9 cellular contexts compared by ENCODE assay signal in the genomic region with DNA sequence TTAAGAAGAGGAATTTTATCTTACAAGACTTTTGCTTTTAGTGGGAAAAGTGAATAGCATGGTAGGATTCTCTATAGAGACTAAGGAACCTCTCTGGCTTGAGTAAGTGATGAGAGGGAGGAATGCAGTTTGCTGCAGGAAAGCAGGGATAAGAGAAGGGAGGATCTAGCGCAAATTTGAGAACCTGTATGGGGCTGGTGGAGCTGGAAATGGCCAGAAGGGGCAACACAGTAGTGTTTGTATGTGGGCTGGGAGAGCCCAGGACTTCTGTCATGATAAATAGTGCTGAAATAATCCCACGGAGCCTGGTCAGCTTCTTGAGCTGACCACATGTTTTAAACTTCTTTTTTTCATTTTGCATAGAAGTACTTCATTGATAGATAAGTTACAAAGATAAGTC. TPM values are rescaled to one million over a fixed set of nuclear protein-coding genes. Genes with fewer than 3 reads are reported as not detected.
DNase-seq lines count a peak whose midpoint lies in the region; ATAC-seq and TF ChIP-seq lines count a peak whose summit lies in the region.
"Had no signal": no experiment of that assay in that cellular context is flagged by ENCODE, and none has a peak within 500 bp of the region (broad histone marks: within the 10 kb centered on the region; RNA-seq: fewer than 3 reads in every experiment).

No MANE protein-coding gene starts in this region.

- no peaks in the 10 kb centered on the region for H3K9me3 Mint-ChIP-seq in MCF 10A (ENCODE audit: unreplicated experiment)
- no peaks in the 10 kb centered on the region for H3K9me3 Mint-ChIP-seq in activated T-helper 17 cell treated with anti-CD3 and anti-CD28 coated beads, Interleukin-2, amount 50 U/mL, for 72 hours

- no peak for TF ChIP-seq CTCF in MCF 10A (IDR thresholded peaks at IDR 0.05; ENCODE audit: unreplicated experiment)
- TF ChIP-seq CTCF in breast epithelium (IDR thresholded peaks at IDR 0.05) = no peak

- H3K4me1 Mint-ChIP-seq in MCF 10A (ENCODE audit: insufficient read depth, unreplicated experiment) = peaks cover 10% of the 10 kb centered on the region
- no peaks in the 10 kb centered on the region for H3K4me1 Mint-ChIP-seq in activated T-helper 17 cell treated with anti-CD3 and anti-CD28 coated beads, Interleukin-2, amount 50 U/mL, for 72 hours

- intact Hi-C loops in MCF 10A (cut with micrococcal nuclease) (no loop called here), breast epithelium (cut with DNase I; ENCODE audit: low total_unique reads) (no loop called here), aorta (cut with DNase I) (no loop called here)

- no peak for ATAC-seq in activated T-helper 17 cell treated with anti-CD3 and anti-CD28 coated beads, Interleukin-2, amount 50 U/mL, for 72 hours (replicated peaks)
- no peak for ATAC-seq in aorta (ENCODE audit: low FRiP score)
- ATAC-seq in HG02885 (IDR thresholded peaks at IDR 0.05; ENCODE audit: poor library complexity, unreplicated experiment) = no peak
- ATAC-seq in HG02973 (IDR thresholded peaks at IDR 0.05; ENCODE audit: unreplicated experiment) = no peak
- no peak for ATAC-seq in GM21786 (IDR thresholded peaks at IDR 0.05; ENCODE audit: unreplicated experiment)

- POLR2A ChIA-PET in MCF 10A (lab: Yijun Ruan, JAX) = interaction anchor here (0.7 to 3.1 kb wide), 9 partner anchors 10 to 181 kb away, joined by 3 to 12 read pairs (median 6); partner anchors contain the start of genes COPS2, EID1, SECISBP2L and SHC4

- TF ChIP-seq POLR2A in breast epithelium (IDR thresholded peaks at IDR 0.05) = no peak

- H3K36me3 ChIP-seq in breast epithelium (no peaks in the 10 kb centered on the region), aorta (ENCODE audit: control insufficient read depth in 1 of 2, insufficient read depth in 2 of 2, low read length in 1 of 2) (no peaks in the 10 kb centered on the region)
- H3K36me3 ChIP-seq: BLaER1 had no signal

- H3K4me1 ChIP-seq in breast epithelium (no peaks in the 10 kb centered on the region), aorta (ENCODE audit: control insufficient read depth in 1 of 2, insufficient read depth in 2 of 2, low read length in 2 of 2) (peaks cover 0 to 4% of the 10 kb centered on the region in 2 donors)

- BruUV-seq in MCF 10A (replicated peaks; lab: Mats Ljungman, UMichigan) = no TSS peak

- H3K4me3 ChIP-seq in breast epithelium = no peak overlapping the region
- no peak overlapping the region for H3K4me3 ChIP-seq in aorta (ENCODE audit: low read length in 2 of 2)

- H3K4me3 Mint-ChIP-seq in MCF 10A (ENCODE audit: unreplicated experiment) = peak overlapping the region; percentile 26
- H3K4me3 Mint-ChIP-seq in activated T-helper 17 cell treated with anti-CD3 and anti-CD28 coated beads, Interleukin-2, amount 50 U/mL, for 72 hours = peak overlapping the region; percentile 53

- no peaks in the 10 kb centered on the region for H3K27me3 Mint-ChIP-seq in MCF 10A (ENCODE audit: insufficient read depth, unreplicated experiment)
- peaks cover 17% of the 10 kb centered on the region for H3K27me3 Mint-ChIP-seq in activated T-helper 17 cell treated with anti-CD3 and anti-CD28 coated beads, Interleukin-2, amount 50 U/mL, for 72 hours

- DNase-seq in MCF 10A (ENCODE audit: unreplicated experiment) (no peak), breast epithelium (ENCODE audit: low spot score in 2 of 2) (no peak), iris pigment epithelial cell (ENCODE audit: low read depth) (peak; percentile 8), aorta (no peak)

- no peak overlapping the region for H3K27ac ChIP-seq in breast epithelium
- H3K27ac ChIP-seq in aorta (ENCODE audit: low read depth in 1 of 2, low read length in 2 of 2) = peak overlapping the region; percentile 14 to 48
- H3K27ac ChIP-seq: BLaER1 had no signal

- CTCF ChIA-PET in MCF 10A (lab: Yijun Ruan, JAX) = interaction anchor here (0.8 to 6.4 kb wide), 15 partner anchors 10 to 1170 kb away, joined by 3 to 106 read pairs (median 7); partner anchors contain the start of genes EID1 and SHC4

- H3K36me3 Mint-ChIP-seq in MCF 10A (ENCODE audit: insufficient read depth, unreplicated experiment) = no peaks in the 10 kb centered on the region
- H3K36me3 Mint-ChIP-seq in activated T-helper 17 cell treated with anti-CD3 and anti-CD28 coated beads, Interleukin-2, amount 50 U/mL, for 72 hours (ENCODE audit: low read depth) = no peaks in the 10 kb centered on the region

- H3K27me3 ChIP-seq in breast epithelium = no peaks in the 10 kb centered on the region
- no peaks in the 10 kb centered on the region for H3K27me3 ChIP-seq in aorta (ENCODE audit: control insufficient read depth in 1 of 2, insufficient read depth in 2 of 2, low read length in 1 of 2)

- H3K27ac Mint-ChIP-seq in MCF 10A (ENCODE audit: low read depth, unreplicated experiment) = no peak overlapping the region
- H3K27ac Mint-ChIP-seq in activated T-helper 17 cell treated with anti-CD3 and anti-CD28 coated beads, Interleukin-2, amount 50 U/mL, for 72 hours = no peak overlapping the region

- 43% methylated on average over 2 of the region's 2 CpGs for WGBS in aorta, 2 donors

- H3K9me3 ChIP-seq in breast epithelium (no peaks in the 10 kb centered on the region), aorta (ENCODE audit: control insufficient read depth, low read length) (no peaks in the 10 kb centered on the region)
- H3K9me3 ChIP-seq: BLaER1 had no signal

RNA-seq across cellular contexts. Expression of gene SHC4, which starts 11.1 kb away (rescaled TPM):
- total RNA-seq in MCF 10A (2022) (0.26 and 0.49 TPM in 2 replicates), breast epithelium (1 to 10 TPM in 2 of 3 donors, under 1 TPM in 1; 0.16 to 4.0 (median 1.3) TPM), aorta (10 to 100 TPM in 1 of 2 donors, 1 to 10 TPM in 1; 8.7 to 18.6 TPM)
- 1 to 10 TPM; 1.0 TPM for total RNA-seq in activated T-helper 17 cell treated with anti-CD3 and anti-CD28 coated beads, Interleukin-2, amount 50 U/mL, for 72 hours
- polyA plus RNA-seq in aorta = 1 to 10 TPM; 4.4 to 5.6 TPM

Comparison
In these comparisons a context has a peak if more than half of its experiments do, and no peak if none do; other contexts are left out.
1. H3K27ac ChIP-seq: peak in aorta (2 of 2); none in breast epithelium (0 of 2).